18 cellular contexts compared by ENCODE assay signal in genomic region chr12:13177896-13178295, GRCh38.
"Had no signal": no experiment of that assay in that cellular context is flagged by ENCODE, and none has a peak within 500 bp of the region (broad histone marks: within the 10 kb centered on the region; RNA-seq: fewer than 3 reads in every experiment).

No MANE protein-coding gene starts in this region.

- ATAC-seq: activated T-helper 17 cell treated with anti-CD3 and anti-CD28 coated beads, Interleukin-2, amount 50 U/mL, for 72 hours; left colon; stimulated activated effector memory CD8-positive, alpha-beta T cell treated with anti-CD3 and anti-CD28 coated beads, Interleukin-12 subunit alpha, Interleukin-12 subunit beta, amount 100 ng/mL, for 72 hours had no signal

- DNase-seq: activated CD4-positive, alpha-beta T cell treated with anti-CD3 and anti-CD28 coated beads, Interleukin-2, amount 50 U/mL, for 4 hours; activated CD4-positive, CD25-positive, alpha-beta regulatory T cell treated with anti-CD3 and anti-CD28 coated beads, Interleukin-2, amount 50 U/mL, for 72 hours; activated naive CD4-positive, alpha-beta T cell treated with Interleukin-2 at 50 U/mL for 16 hours; activated T-cell treated with anti-CD3 and anti-CD28 coated beads for 4 hours; amniotic stem cell; caudate nucleus; foreskin melanocyte; head of caudate nucleus; left colon; mammary epithelial cell; naive B cell; stimulated activated CD4-positive, alpha-beta T cell treated with anti-CD3 and anti-CD28 coated beads, Interleukin-12 subunit alpha, Interleukin-12 subunit beta, amount 100 ng/mL, for 4 hours; substantia nigra; T-helper 1 cell; T1000; trophoblast cell had no signal
